31 cellular contexts compared by ENCODE assay signal in genomic region chr4:106038908-106039307, GRCh38.
"Had no signal": no experiment of that assay in that cellular context is flagged by ENCODE, and none has a peak within 500 bp of the region (broad histone marks: within the 10 kb centered on the region; RNA-seq: fewer than 3 reads in every experiment).

No MANE protein-coding gene starts in this region.

- H3K9me3 Mint-ChIP-seq: natural killer cell treated with Interleukin-12 subunit alpha and Interleukin-12 subunit beta and Interleukin-15 and Interleukin-18, amount 100 ng/mL, for 72 hours; neural progenitor cell; stimulated activated naive B cell treated with anti-CD40 and anti-IgM and Interleukin-4, amounts not matched to agents 10 μg/mL and 1 μg/mL and 100 μg/mL, for 72 hours had no signal

- H3K4me3 Mint-ChIP-seq: immature natural killer cell; naive thymus-derived CD4-positive, alpha-beta T cell; natural killer cell treated with Interleukin-12 subunit alpha and Interleukin-12 subunit beta and Interleukin-15 and Interleukin-18, amount 100 ng/mL, for 72 hours; neural progenitor cell; stimulated activated naive B cell treated with anti-CD40 and anti-IgM and Interleukin-4, amounts not matched to agents 10 μg/mL and 1 μg/mL and 100 μg/mL, for 72 hours had no signal

- H3K27me3 ChIP-seq: left lung, neural progenitor cell, neutrophil, right atrium auricular region, stomach, testis, thyroid gland, transverse colon, upper lobe of left lung, vagina had no signal

- H3K4me1 Mint-ChIP-seq: immature natural killer cell; stimulated activated naive B cell treated with anti-CD40 and anti-IgM and Interleukin-4, amounts not matched to agents 10 μg/mL and 1 μg/mL and 100 μg/mL, for 72 hours had no signal

- H3K27ac Mint-ChIP-seq: immature natural killer cell; naive thymus-derived CD4-positive, alpha-beta T cell; natural killer cell treated with Interleukin-12 subunit alpha and Interleukin-12 subunit beta and Interleukin-15 and Interleukin-18, amount 100 ng/mL, for 72 hours; neural progenitor cell; progenitor cell of endocrine pancreas; stimulated activated naive B cell treated with anti-CD40 and anti-IgM and Interleukin-4, amounts not matched to agents 10 μg/mL and 1 μg/mL and 100 μg/mL, for 72 hours had no signal

- ATAC-seq: left colon; lower lobe of right lung; mucosa of descending colon; naive thymus-derived CD4-positive, alpha-beta T cell; natural killer cell treated with Interleukin-12 subunit alpha and Interleukin-12 subunit beta and Interleukin-15 and Interleukin-18, amount 100 ng/mL, for 72 hours; sciatic nerve; stimulated activated naive B cell treated with anti-CD40 and anti-IgM and Interleukin-4, amounts not matched to agents 10 μg/mL and 1 μg/mL and 100 μg/mL, for 72 hours; stimulated activated naive CD8-positive, alpha-beta T cell treated with anti-CD3 and anti-CD28 coated beads, Interleukin-15, Interleukin-2, amounts not matched to agents 100 U/mL and 50 U/mL, for 24 hours had no signal

- H2AFZ ChIP-seq: neural progenitor cell had no signal

- H3K36me3 ChIP-seq: left lung, lower lobe of right lung, neural progenitor cell, neutrophil, right atrium auricular region, stomach, thyroid gland, transverse colon, upper lobe of left lung, vagina had no signal

- DNase-seq: hippocampal formation; immature natural killer cell; kidney; left colon; left lung; lower lobe of right lung; mammary epithelial cell; mesendoderm; midbrain; mucosa of descending colon; naive thymus-derived CD4-positive, alpha-beta T cell; occipital lobe; stimulated activated CD4-positive, alpha-beta T cell treated with anti-CD3 and anti-CD28 coated beads, Interleukin-12 subunit alpha, Interleukin-12 subunit beta, amount 100 ng/mL, for 4 hours; stimulated activated CD4-positive, alpha-beta T cell treated with anti-CD3 and anti-CD28 coated beads, Interleukin-15, amount 100 ng/mL, for 24 hours; stimulated activated CD4-positive, alpha-beta T cell treated with anti-CD3 and anti-CD28 coated beads, Interleukin-2, amount 100 ng/mL, for 24 hours; stimulated activated CD4-positive, alpha-beta T cell treated with anti-CD3 and anti-CD28 coated beads, Interleukin-4, amount 100 ng/mL, for 1 hour; stimulated activated naive B cell treated with anti-CD40 and anti-IgM and Interleukin-4, amounts not matched to agents 10 μg/mL and 1 μg/mL and 100 μg/mL, for 72 hours; stimulated activated naive CD8-positive, alpha-beta T cell treated with anti-CD3 and anti-CD28 coated beads, Interleukin-15, Interleukin-2, amounts not matched to agents 100 U/mL and 50 U/mL, for 24 hours; stomach; testis; thyroid gland; transverse colon; upper lobe of left lung had no signal

- H3K9ac ChIP-seq: neural progenitor cell had no signal

- H3K4me1 ChIP-seq: left lung, lower lobe of right lung, neural progenitor cell, testis, thyroid gland, transverse colon, upper lobe of left lung, vagina had no signal

- H3K27ac ChIP-seq: left lung, lower lobe of right lung, neural progenitor cell, neutrophil, right atrium auricular region, skin epidermis, stomach, testis, thyroid gland, transverse colon, upper lobe of left lung, vagina had no signal

- H3K4me2 ChIP-seq: neural progenitor cell had no signal

- H3K36me3 Mint-ChIP-seq: natural killer cell treated with Interleukin-12 subunit alpha and Interleukin-12 subunit beta and Interleukin-15 and Interleukin-18, amount 100 ng/mL, for 72 hours; neural progenitor cell had no signal

- H3K4me3 ChIP-seq: left lung, lower lobe of right lung, mucosa of descending colon, neural progenitor cell, right atrium auricular region, skin epidermis, stomach, testis, thyroid gland, transverse colon, upper lobe of left lung, vagina had no signal

- H3K27me3 Mint-ChIP-seq: natural killer cell treated with Interleukin-12 subunit alpha and Interleukin-12 subunit beta and Interleukin-15 and Interleukin-18, amount 100 ng/mL, for 72 hours; progenitor cell of endocrine pancreas; stimulated activated naive B cell treated with anti-CD40 and anti-IgM and Interleukin-4, amounts not matched to agents 10 μg/mL and 1 μg/mL and 100 μg/mL, for 72 hours had no signal

- H3K9me3 ChIP-seq: left lung, lower lobe of right lung, mucosa of descending colon, neutrophil, right atrium auricular region, stomach, testis, thyroid gland, transverse colon, upper lobe of left lung, vagina had no signal
